ENCODE assay signal across 8 cellular contexts in genomic region chr14:105181542-105182295, GRCh38. TPM values are rescaled to one million over a fixed set of nuclear protein-coding genes. Genes with fewer than 3 reads are reported as not detected.
DNase-seq lines count a peak whose midpoint lies in the region; ATAC-seq and TF ChIP-seq lines count a peak whose summit lies in the region.

No MANE protein-coding gene starts in this region.

- TF ChIP-seq CTCF in H9 (conservative IDR thresholded peaks at IDR 0.05) (no peak), PC-9 (conservative IDR thresholded peaks at IDR 0.05) (no peak), epithelial cell of proximal tubule (conservative IDR thresholded peaks at IDR 0.05; ENCODE audit: low read depth, low read length) (no peak), retinal pigment epithelial cell (conservative IDR thresholded peaks at IDR 0.05; ENCODE audit: low read depth, low read length) (no peak)

- H3K36me3 Mint-ChIP-seq in H9 (ENCODE audit: insufficient read depth in 1 of 3, low read depth in 3 of 3): no peaks in the 10 kb centered on the region

- H3K4me2 ChIP-seq in H9 (ENCODE audit: insufficient read depth, insufficient read length, low read length): no peak overlapping the region
- H3K4me2 ChIP-seq in PC-9: peak overlapping the region; percentile 70

- H3K27ac ChIP-seq in H9 (ENCODE audit: insufficient read length, low read depth, low read length): no peak overlapping the region
- H3K27ac ChIP-seq in PC-9: no peak overlapping the region

- H2BK15ac ChIP-seq in H9 (ENCODE audit: low read depth, low read length): no peak overlapping the region

- no peaks in the 10 kb centered on the region for H3K79me2 ChIP-seq in H9 (ENCODE audit: insufficient read depth, low read length)
- H3K79me2 ChIP-seq in PC-9 (ENCODE audit: low read depth): no peaks in the 10 kb centered on the region

- no peaks in the 10 kb centered on the region for H3K9me2 ChIP-seq in PC-9 (ENCODE audit: insufficient read depth)

- no peaks in the 10 kb centered on the region for H3K9me3 Mint-ChIP-seq in H9

- POLR2A ChIA-PET in PC-9 (lab: Charles Lee; ENCODE audit: unreplicated experiment): no interaction called here

- H2AFZ ChIP-seq in H9 (ENCODE audit: low read length) (no peak overlapping the region), PC-9 (no peak overlapping the region)

- no peaks in the 10 kb centered on the region for H3K9me3 ChIP-seq in H9 (ENCODE audit: control insufficient read depth, low read depth, low read length)
- no peaks in the 10 kb centered on the region for H3K9me3 ChIP-seq in PC-9 (ENCODE audit: insufficient read depth, low read depth)

- no peak overlapping the region for H3K56ac ChIP-seq in H9 (ENCODE audit: insufficient read length, low read depth, low read length)

- DNase-seq in H9 (no peak), PC-9 (no peak), epithelial cell of proximal tubule (ENCODE audit: low read depth) (no peak), retinal pigment epithelial cell (ENCODE audit: low read depth) (no peak)

- no peaks in the 10 kb centered on the region for H3K79me1 ChIP-seq in H9 (ENCODE audit: insufficient read depth, low read depth, low read length, poor library complexity, severe bottlenecking)

- H3K4me3 ChIP-seq in PC-9 (peak overlapping the region; percentile 47; the same call in 1 of the 2 replicates), epithelial cell of proximal tubule (ENCODE audit: low read depth, low read length) (peak overlapping the region; percentile 64), retinal pigment epithelial cell (ENCODE audit: low read length) (peak overlapping the region; percentile 27)

- no peak overlapping the region for H3K9ac ChIP-seq in H9 (ENCODE audit: extremely low read depth, insufficient read length, low read length)

- intact Hi-C loops in PC-9 (cut with micrococcal nuclease; ENCODE audit: unreplicated experiment): no loop called here

- no peak overlapping the region for H4K8ac ChIP-seq in H9 (replicated peaks; ENCODE audit: insufficient read length, low read depth, low read length)

- no peaks in the 10 kb centered on the region for H3K36me3 ChIP-seq in PC-9 (ENCODE audit: low read depth)

- H3K14ac ChIP-seq in H9 (ENCODE audit: insufficient read depth, low read length): no peak overlapping the region; the same call in 1 of the 2 replicates

- H3K18ac ChIP-seq in H9 (ENCODE audit: insufficient read length, low read depth, low read length): no peak overlapping the region

- H3K27me3 Mint-ChIP-seq in H9 (ENCODE audit: low read depth): peaks cover 41% of the 10 kb centered on the region

- H2BK120ac ChIP-seq in H9 (ENCODE audit: low read depth, low read length, poor library complexity, severe bottlenecking): no peak overlapping the region

- H3K4ac ChIP-seq in H9 (ENCODE audit: low read depth, low read length): no peak overlapping the region

- no peak overlapping the region for H2BK20ac ChIP-seq in H9 (ENCODE audit: low read depth, low read length, poor library complexity, severe bottlenecking)

- CTCF ChIA-PET in PC-9 (lab: Charles Lee): no interaction called here

- no peak overlapping the region for H4K5ac ChIP-seq in H9 (ENCODE audit: insufficient read length, low read depth, low read length)

- no peak overlapping the region for H3K27ac Mint-ChIP-seq in H9

- H3K4me3 Mint-ChIP-seq in H9: peak overlapping the region; percentile 45 to 70

- no peaks in the 10 kb centered on the region for H4K20me1 ChIP-seq in H9 (ENCODE audit: control insufficient read depth, insufficient read depth, insufficient read length)
- H4K20me1 ChIP-seq in PC-9 (ENCODE audit: insufficient read depth): peaks cover 13% of the 10 kb centered on the region; the same call in 1 of the 2 replicates

- no peak for ATAC-seq in GM18511 (IDR thresholded peaks at IDR 0.05; ENCODE audit: unreplicated experiment)
- ATAC-seq in GM21423 (IDR thresholded peaks at IDR 0.05; ENCODE audit: unreplicated experiment): no peak
- ATAC-seq in GM19455 (IDR thresholded peaks at IDR 0.05; ENCODE audit: unreplicated experiment): no peak
- ATAC-seq in HG03521 (IDR thresholded peaks at IDR 0.05; ENCODE audit: unreplicated experiment): no peak

- H3K23me2 ChIP-seq in H9 (ENCODE audit: insufficient read length, low read depth, low read length, poor library complexity, severe bottlenecking): peaks cover 2% of the 10 kb centered on the region

- no peak overlapping the region for H3K23ac ChIP-seq in H9 (ENCODE audit: insufficient read length, low read depth, low read length)

- BruUV-seq in PC-9 (replicated peaks; lab: Mats Ljungman, UMichigan): no TSS peak

- H2BK5ac ChIP-seq in H9 (ENCODE audit: insufficient read length, low read length): no peak overlapping the region

- no peak overlapping the region for H2AK5ac ChIP-seq in H9 (ENCODE audit: insufficient read length, low read length)

- H3K27me3 ChIP-seq in H9 (ENCODE audit: insufficient read depth, low read length) (no peaks in the 10 kb centered on the region; the same call in 1 of the 2 replicates), PC-9 (ENCODE audit: insufficient read depth, low read depth) (no peaks in the 10 kb centered on the region)

- H3T11ph ChIP-seq in H9 (ENCODE audit: low read length): no peak overlapping the region

- H2BK12ac ChIP-seq in H9 (ENCODE audit: insufficient read length, low read depth, low read length): no peak overlapping the region

- H3K4me1 ChIP-seq in H9 (ENCODE audit: insufficient read depth, low read length) (no peaks in the 10 kb centered on the region), PC-9 (replicated peaks; ENCODE audit: insufficient read depth) (peaks cover 11% of the 10 kb centered on the region)

- peaks cover 7% of the 10 kb centered on the region; the same call in 1 of the 2 replicates for H3F3A ChIP-seq in PC-9 (ENCODE audit: insufficient read depth, low read depth)

- no peak overlapping the region for H4K91ac ChIP-seq in H9 (ENCODE audit: insufficient read length, low read depth, low read length)

- H3K4me1 Mint-ChIP-seq in H9: peaks cover 4 to 20% of the 10 kb centered on the region in 2 experiments; a peak in 3 of 4 replicates

- WGBS in H9 (ENCODE audit: extremely low coverage, insufficient read length, low lambda C conversion rate): no CpG with 5 or more reads among the region's 22 CpGs

RNA-seq across cellular contexts. Expression of gene NUDT14, which starts 0.6 kb away (rescaled TPM):
- total RNA-seq in H9 (2021) (39.0 and 41.1 TPM in 2 replicates), PC-9 (2021) (37.0 and 47.9 TPM in 2 replicates), epithelial cell of proximal tubule (23.0 and 30.2 TPM in 2 replicates)

RNA-seq across cellular contexts. Expression of gene JAG2, which starts 13.1 kb away (rescaled TPM):
- 11.3 and 11.4 TPM in 2 replicates for total RNA-seq in H9 (2021)
- 17.8 and 20.5 TPM in 2 replicates for total RNA-seq in PC-9 (2021)
- 4.1 and 5.7 TPM in 2 replicates for total RNA-seq in epithelial cell of proximal tubule
